1 cellular context compared by ENCODE assay signal in genomic region chr12:121781751-121782615, GRCh38.
TF ChIP-seq lines count a peak whose summit lies in the region.

No MANE protein-coding gene starts in this region.

TF ChIP-seq in GM12878, 131 proteins besides CTCF, POLR2A, EP300 and RAD21 (continued from another document):
- TF ChIP-seq CHD1 (IDR thresholded peaks at IDR 0.05; ENCODE audit: low read depth, low read length) (no peak), KDM1A (IDR thresholded peaks at IDR 0.05; ENCODE audit: borderline replicate concordance) (no peak), ETV6 (conservative IDR thresholded peaks at IDR 0.05 in 1 of 2, IDR thresholded peaks at IDR 0.05 in 1 of 2; ENCODE audit: borderline replicate concordance in 1 of 2, low read depth in 1 of 2) (0 out of 4 replicates have a peak, but pooled peaks of 1 of the 2 experiments have one; percentile 26), MEF2B (IDR thresholded peaks at IDR 0.05; ENCODE audit: partially characterized antibody, poor library complexity, severe bottlenecking) (peak; percentile 81), RFX5 (IDR thresholded peaks at IDR 0.05; ENCODE audit: low read depth, low read length) (no peak), ZSCAN29 (IDR thresholded peaks at IDR 0.05) (no peak), DPF2 (IDR thresholded peaks at IDR 0.05) (peak; percentile 72; the same call in 1 of the 2 replicates), SUPT20H (IDR thresholded peaks at IDR 0.05; ENCODE audit: borderline replicate concordance, control insufficient read depth, low read depth, low read length) (no peak), CREM (IDR thresholded peaks at IDR 0.05; ENCODE audit: low read depth) (peak; percentile 23; the same call in 1 of the 2 replicates), SRF (IDR thresholded peaks at IDR 0.05; ENCODE audit: low read depth in 2 of 2, low read length in 2 of 2) (no peak), CHD2 (IDR thresholded peaks at IDR 0.05; ENCODE audit: borderline replicate concordance, low read depth, low read length) (no peak), HDAC2 (IDR thresholded peaks at IDR 0.05) (no peak), HDAC6 (IDR thresholded peaks at IDR 0.05; ENCODE audit: unreplicated experiment) (no peak), LARP7 (IDR thresholded peaks at IDR 0.05) (no peak), NR2C1 (IDR thresholded peaks at IDR 0.05) (no peak), PML (IDR thresholded peaks at IDR 0.05; ENCODE audit: low read length) (peak; percentile 63; the same call in 1 of the 2 replicates), SP1 (IDR thresholded peaks at IDR 0.05; ENCODE audit: low read depth, low read length) (no peak), TBL1XR1 (IDR thresholded peaks at IDR 0.05; ENCODE audit: low read depth, low read length) (no peak; the same call in 1 of the 2 replicates), ZNF384 (IDR thresholded peaks at IDR 0.05; ENCODE audit: borderline replicate concordance, low read depth, low read length) (peak; percentile 23; the same call in 1 of the 2 replicates), FOXM1 (IDR thresholded peaks at IDR 0.05; ENCODE audit: low read depth, low read length) (0 out of 2 replicates have a peak, but pooled peaks have one; percentile 60), NR2F1 (conservative IDR thresholded peaks at IDR 0.05) (peak; percentile 33; the same call in 1 of the 2 replicates), POLR2AphosphoS5 (IDR thresholded peaks at IDR 0.05; ENCODE audit: low read length) (peak; percentile 57), ZNF207 (IDR thresholded peaks at IDR 0.05; ENCODE audit: borderline replicate concordance) (no peak), BACH1 (IDR thresholded peaks at IDR 0.05; ENCODE audit: borderline replicate concordance) (0 out of 2 replicates have a peak, but pooled peaks have one; percentile 39), RCOR1 (conservative IDR thresholded peaks at IDR 0.05; ENCODE audit: low read depth, low read length) (no peak), ASH2L (IDR thresholded peaks at IDR 0.05; ENCODE audit: borderline replicate concordance, low read depth) (no peak)
- TF ChIP-seq, protein P1, sequence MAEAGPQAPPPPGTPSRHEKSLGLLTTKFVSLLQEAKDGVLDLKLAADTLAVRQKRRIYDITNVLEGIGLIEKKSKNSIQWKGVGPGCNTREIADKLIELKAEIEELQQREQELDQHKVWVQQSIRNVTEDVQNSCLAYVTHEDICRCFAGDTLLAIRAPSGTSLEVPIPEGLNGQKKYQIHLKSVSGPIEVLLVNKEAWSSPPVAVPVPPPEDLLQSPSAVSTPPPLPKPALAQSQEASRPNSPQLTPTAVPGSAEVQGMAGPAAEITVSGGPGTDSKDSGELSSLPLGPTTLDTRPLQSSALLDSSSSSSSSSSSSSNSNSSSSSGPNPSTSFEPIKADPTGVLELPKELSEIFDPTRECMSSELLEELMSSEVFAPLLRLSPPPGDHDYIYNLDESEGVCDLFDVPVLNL (IDR thresholded peaks at IDR 0.05; ENCODE audit: low read depth, low read length): no peak
- TF ChIP-seq, protein P2, sequence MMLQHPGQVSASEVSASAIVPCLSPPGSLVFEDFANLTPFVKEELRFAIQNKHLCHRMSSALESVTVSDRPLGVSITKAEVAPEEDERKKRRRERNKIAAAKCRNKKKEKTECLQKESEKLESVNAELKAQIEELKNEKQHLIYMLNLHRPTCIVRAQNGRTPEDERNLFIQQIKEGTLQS (IDR thresholded peaks at IDR 0.05; ENCODE audit: borderline replicate concordance, extremely low read depth, low read depth, low read length): no peak
